19 cellular contexts compared by ENCODE assay signal in genomic region chr12:124851344-124851743, GRCh38.
"Had no signal": no experiment of that assay in that cellular context is flagged by ENCODE, and none has a peak within 500 bp of the region (broad histone marks: within the 10 kb centered on the region; RNA-seq: fewer than 3 reads in every experiment).

No MANE protein-coding gene starts in this region.

- H3K9me3 ChIP-seq: prostate gland, sigmoid colon, stomach, thoracic aorta had no signal

- H3K4me1 ChIP-seq: parathyroid adenoma, prostate gland had no signal

- H3K36me3 ChIP-seq: prostate gland, sigmoid colon, stomach, thoracic aorta had no signal

- H3K9ac ChIP-seq: parathyroid adenoma had no signal

- H3K27ac ChIP-seq: parathyroid adenoma, prostate gland, sigmoid colon, thoracic aorta had no signal

- H3K79me2 ChIP-seq: parathyroid adenoma had no signal

- ATAC-seq: left lobe of liver had no signal

- H3K27me3 ChIP-seq: sigmoid colon, stomach had no signal

- FAIRE-seq: urothelium cell line had no signal

- H2AFZ ChIP-seq: parathyroid adenoma had no signal

- DNase-seq: effector CD8-positive, alpha-beta T cell; foreskin melanocyte; head of caudate nucleus; hippocampal formation; mammary epithelial cell; natural killer cell; retina; sigmoid colon; stimulated activated CD4-positive, alpha-beta T cell treated with anti-CD3 and anti-CD28 coated beads, Interleukin-12 subunit alpha, Interleukin-12 subunit beta, amount 100 ng/mL, for 4 hours; stimulated activated naive CD4-positive, alpha-beta T cell; stomach; substantia nigra had no signal

- H3K4me3 ChIP-seq: coronary artery, prostate gland, sigmoid colon, skin epidermis, stomach, thoracic aorta had no signal
